8 cellular contexts compared by ENCODE assay signal in genomic region chr14:66509874-66510273, GRCh38. TPM values are rescaled to one million over a fixed set of nuclear protein-coding genes. Genes with fewer than 3 reads are reported as not detected.
DNase-seq lines count a peak whose midpoint lies in the region; ATAC-seq and TF ChIP-seq lines count a peak whose summit lies in the region.

No MANE protein-coding gene starts in this region.

- CTCF ChIA-PET in CD8-positive, alpha-beta memory T cell (lab: Charles Lee): no interaction called here

- peaks cover 57% of the 10 kb centered on the region for H3K79me2 ChIP-seq in Loucy (ENCODE audit: insufficient read depth, low read length)
- peaks cover 55% of the 10 kb centered on the region for H3K79me2 ChIP-seq in neural progenitor cell (ENCODE audit: low read depth)

- no peaks in the 10 kb centered on the region for H3K9me3 Mint-ChIP-seq in CD8-positive, alpha-beta memory T cell
- no peaks in the 10 kb centered on the region for H3K9me3 Mint-ChIP-seq in neural progenitor cell

- H3K4me3 ChIP-seq in CD8-positive, alpha-beta memory T cell (ENCODE audit: low read length): no peak overlapping the region
- peak overlapping the region; percentile 99 for H3K4me3 ChIP-seq in Loucy (ENCODE audit: low read length, poor library complexity, severe bottlenecking)
- peak overlapping the region; percentile 85 for H3K4me3 ChIP-seq in ectodermal cell (ENCODE audit: insufficient read depth, low read depth, low read length)
- peak overlapping the region; percentile 87 for H3K4me3 ChIP-seq in neural progenitor cell
- no peak overlapping the region for H3K4me3 ChIP-seq in effector memory CD4-positive, alpha-beta T cell (ENCODE audit: insufficient read depth, low read depth, low read length, poor library complexity, severe bottlenecking)

- H3K4me2 ChIP-seq in Loucy (ENCODE audit: low read depth, low read length, poor library complexity, severe bottlenecking): peak overlapping the region; percentile 88
- peak overlapping the region; percentile 99 for H3K4me2 ChIP-seq in neural progenitor cell

- no peaks in the 10 kb centered on the region for H3F3A ChIP-seq in Loucy (ENCODE audit: low read depth)
- peaks cover 21% of the 10 kb centered on the region for H3F3A ChIP-seq in neural progenitor cell (ENCODE audit: low read depth)

- H4K20me1 ChIP-seq in Loucy (ENCODE audit: insufficient read depth, low read length, poor library complexity, severe bottlenecking) (peaks cover 59% of the 10 kb centered on the region), neural progenitor cell (ENCODE audit: low read depth) (peaks cover 43% of the 10 kb centered on the region)

- H3K9me2 ChIP-seq in Loucy (replicated peaks; ENCODE audit: low read depth, low read length): no peaks in the 10 kb centered on the region

- H3K36me3 Mint-ChIP-seq in CD8-positive, alpha-beta memory T cell: peaks cover 0 to 6% (median 0%) of the 10 kb centered on the region in 3 donors
- no peaks in the 10 kb centered on the region for H3K36me3 Mint-ChIP-seq in neural progenitor cell

- H3K4me1 ChIP-seq in CD8-positive, alpha-beta memory T cell (ENCODE audit: insufficient read depth, low read length): no peaks in the 10 kb centered on the region
- peaks cover 40% of the 10 kb centered on the region for H3K4me1 ChIP-seq in Loucy (ENCODE audit: insufficient read depth, low read length, poor library complexity, severe bottlenecking)
- H3K4me1 ChIP-seq in ectodermal cell (ENCODE audit: control insufficient read depth, insufficient read depth, low read length): peaks cover 4% of the 10 kb centered on the region
- peaks cover 14% of the 10 kb centered on the region for H3K4me1 ChIP-seq in neural progenitor cell
- peaks cover 7% of the 10 kb centered on the region for H3K4me1 ChIP-seq in effector memory CD4-positive, alpha-beta T cell (ENCODE audit: control insufficient read depth, insufficient read depth, low read length, poor library complexity, severe bottlenecking)

- no peak overlapping the region for H3K27ac ChIP-seq in CD8-positive, alpha-beta memory T cell (ENCODE audit: low read depth, low read length)
- H3K27ac ChIP-seq in ectodermal cell (ENCODE audit: insufficient read depth, low read depth, low read length, poor library complexity, severe bottlenecking) (no peak overlapping the region), neural progenitor cell (no peak overlapping the region)
- H3K27ac ChIP-seq in effector memory CD4-positive, alpha-beta T cell (ENCODE audit: insufficient read depth, low read length, poor library complexity, severe bottlenecking): no peak overlapping the region

- DNase-seq in CD8-positive, alpha-beta memory T cell: no peak
- DNase-seq in neural progenitor cell (ENCODE audit: low spot score) (peak; percentile 13), NOMO-1 treated with DMSO at 0.1 percent for 48 hours (lab: John Stamatoyannopoulos, UW; ENCODE audit: unreplicated experiment) (no peak), DMS 273 treated with DMSO at 0.1 percent for 48 hours (lab: John Stamatoyannopoulos, UW) (no peak)
- DNase-seq in effector memory CD4-positive, alpha-beta T cell: no peak

- H2AFZ ChIP-seq in Loucy (ENCODE audit: low read length) (no peak overlapping the region), neural progenitor cell (replicated peaks) (no peak overlapping the region)

- H3K27ac Mint-ChIP-seq in CD8-positive, alpha-beta memory T cell: peak overlapping the region in 1 of 8 donors; percentile 90
- H3K27ac Mint-ChIP-seq in neural progenitor cell: no peak overlapping the region

- H3K36me3 ChIP-seq in CD8-positive, alpha-beta memory T cell (ENCODE audit: insufficient read depth, low read length): no peaks in the 10 kb centered on the region
- no peaks in the 10 kb centered on the region for H3K36me3 ChIP-seq in Loucy (ENCODE audit: insufficient read depth, low read length)
- H3K36me3 ChIP-seq in ectodermal cell (ENCODE audit: control insufficient read depth, insufficient read depth, low read length): no peaks in the 10 kb centered on the region
- H3K36me3 ChIP-seq in neural progenitor cell: no peaks in the 10 kb centered on the region
- H3K36me3 ChIP-seq in effector memory CD4-positive, alpha-beta T cell (ENCODE audit: control insufficient read depth, insufficient read depth, low read length): no peaks in the 10 kb centered on the region

- POLR2A ChIA-PET in CD8-positive, alpha-beta memory T cell (lab: Charles Lee): no interaction called here

- no peak for ATAC-seq in HG03108 (IDR thresholded peaks at IDR 0.05; ENCODE audit: unreplicated experiment)

- peak overlapping the region; percentile 93 for H3K9ac ChIP-seq in Loucy (ENCODE audit: low read depth, low read length, poor library complexity, severe bottlenecking)
- H3K9ac ChIP-seq in neural progenitor cell: no peak overlapping the region

- H3K9me3 ChIP-seq in CD8-positive, alpha-beta memory T cell (ENCODE audit: low read length): no peaks in the 10 kb centered on the region
- H3K9me3 ChIP-seq in Loucy (ENCODE audit: insufficient read depth, low read depth, low read length) (no peaks in the 10 kb centered on the region), ectodermal cell (ENCODE audit: control insufficient read depth, low read length) (no peaks in the 10 kb centered on the region), neural progenitor cell (ENCODE audit: low read depth) (no peaks in the 10 kb centered on the region)
- no peaks in the 10 kb centered on the region for H3K9me3 ChIP-seq in effector memory CD4-positive, alpha-beta T cell (ENCODE audit: control insufficient read depth, low read length)

- 59 to 70% methylated on average over 2 to 4 of the region's 4 CpGs for WGBS in ectodermal cell, 2 experiments

- no peak for TF ChIP-seq CTCF in Loucy (conservative IDR thresholded peaks at IDR 0.05; ENCODE audit: low read length)
- TF ChIP-seq CTCF in neural progenitor cell (IDR thresholded peaks at IDR 0.05): no peak

- peaks cover 34 to 48% (median 41%) of the 10 kb centered on the region in 3 donors for H3K4me1 Mint-ChIP-seq in CD8-positive, alpha-beta memory T cell
- H3K4me1 Mint-ChIP-seq in neural progenitor cell: peaks cover 15% of the 10 kb centered on the region

- no peaks in the 10 kb centered on the region for H3K27me3 ChIP-seq in CD8-positive, alpha-beta memory T cell (ENCODE audit: insufficient read depth, low read length, poor library complexity, severe bottlenecking)
- no peaks in the 10 kb centered on the region for H3K27me3 ChIP-seq in Loucy (ENCODE audit: insufficient read depth, low read length, poor library complexity, severe bottlenecking)
- H3K27me3 ChIP-seq in ectodermal cell (ENCODE audit: control insufficient read depth, insufficient read depth, low read length, poor library complexity, severe bottlenecking): peaks cover 24% of the 10 kb centered on the region
- peaks cover 28% of the 10 kb centered on the region for H3K27me3 ChIP-seq in neural progenitor cell
- no peaks in the 10 kb centered on the region for H3K27me3 ChIP-seq in effector memory CD4-positive, alpha-beta T cell (replicated peaks; ENCODE audit: control insufficient read depth, insufficient read depth, low read length, poor library complexity, severe bottlenecking)

- peaks cover 0 to 40% of the 10 kb centered on the region in 2 donors for H3K27me3 Mint-ChIP-seq in CD8-positive, alpha-beta memory T cell
- H3K27me3 Mint-ChIP-seq in neural progenitor cell (ENCODE audit: insufficient read depth, low read depth): peaks cover 3% of the 10 kb centered on the region

- peak overlapping the region; percentile 68 to 99 (median 89) for H3K4me3 Mint-ChIP-seq in CD8-positive, alpha-beta memory T cell
- H3K4me3 Mint-ChIP-seq in neural progenitor cell: peak overlapping the region; percentile 91

RNA-seq across cellular contexts. Expression of gene GPHN, which starts 1.9 kb away (rescaled TPM):
- 10 to 100 TPM; 12.1 to 14.8 TPM for total RNA-seq in CD8-positive, alpha-beta memory T cell
- polyA plus RNA-seq in CD8-positive, alpha-beta memory T cell: 6.3 TPM
- polyA plus RNA-seq in ectodermal cell (2013, experiment 1 of 4): 28.7 TPM
- 25.2 TPM for polyA plus RNA-seq in ectodermal cell (2013, experiment 2 of 4)
- polyA plus RNA-seq in ectodermal cell (2013, experiment 3 of 4): 24.2 TPM
- polyA plus RNA-seq in ectodermal cell (2013, experiment 4 of 4): 26.8 TPM
- total RNA-seq in neural progenitor cell (ENCODE audit: low replicate concordance): 14.0 and 42.9 TPM in 2 replicates

RNA-seq across cellular contexts. Expression of gene CCDC196, which starts 23.7 kb away (rescaled TPM):
- total RNA-seq in CD8-positive, alpha-beta memory T cell: not detected
- not detected for polyA plus RNA-seq in CD8-positive, alpha-beta memory T cell
- polyA plus RNA-seq in ectodermal cell (2013, experiment 1 of 4): not detected
- polyA plus RNA-seq in ectodermal cell (2013, experiment 2 of 4): not detected
- not detected for polyA plus RNA-seq in ectodermal cell (2013, experiment 3 of 4)
- polyA plus RNA-seq in ectodermal cell (2013, experiment 4 of 4): not detected
- total RNA-seq in neural progenitor cell (ENCODE audit: low replicate concordance): not detected in 2 replicates

Comparison
In these comparisons a context has a peak if more than half of its experiments do, and no peak if none do; other contexts are left out.
1. H3K4me3 ChIP-seq: peak in Loucy (single experiment), ectodermal cell (single experiment) and neural progenitor cell (single experiment); none in CD8-positive, alpha-beta memory T cell (single experiment) and effector memory CD4-positive, alpha-beta T cell (single experiment).